In the genomic region with DNA sequence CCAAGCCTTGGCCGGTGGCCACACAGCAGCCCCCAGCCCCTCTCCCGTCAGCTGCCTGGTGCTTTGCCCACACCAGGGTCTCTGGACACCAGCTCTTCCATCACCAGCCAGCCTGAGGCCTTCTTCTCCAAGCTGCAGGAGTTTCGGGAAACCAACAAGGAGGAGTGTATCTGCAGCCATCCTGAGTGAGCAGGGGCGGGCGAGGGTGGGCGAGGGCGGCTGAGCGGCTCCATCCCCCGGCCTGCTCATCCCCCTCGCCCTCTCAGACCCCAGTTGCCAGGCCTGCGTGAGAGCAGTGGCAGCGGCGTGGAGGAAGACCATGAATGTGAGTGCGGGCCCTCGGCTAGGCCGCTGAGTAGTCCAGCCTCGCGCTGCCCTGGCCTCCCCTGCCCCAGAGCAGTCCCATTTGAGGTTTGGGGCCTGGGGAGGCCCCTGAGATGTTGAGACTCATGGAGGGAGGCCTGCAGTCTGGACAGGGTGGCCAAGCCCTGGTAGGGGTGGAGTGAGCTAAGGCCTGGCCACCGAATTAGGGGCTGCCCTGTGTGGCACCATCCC, we compare ENCODE assay signal across 30 cellular contexts. TPM values are rescaled to one million over a fixed set of nuclear protein-coding genes. Genes with fewer than 3 reads are reported as not detected.
"Had no signal": no experiment of that assay in that cellular context is flagged by ENCODE, and none has a peak within 500 bp of the region (broad histone marks: within the 10 kb centered on the region; RNA-seq: fewer than 3 reads in every experiment).

No MANE protein-coding gene starts in this region.

- H3K4me1 Mint-ChIP-seq: immature natural killer cell, mesothelial cell of epicardium had no signal

- H3K27me3 ChIP-seq: colonic mucosa, esophagus squamous epithelium, right atrium auricular region, spleen, stomach, thyroid gland, vagina had no signal

- H3K4me3 ChIP-seq: colonic mucosa, esophagus squamous epithelium, lung, mucosa of descending colon, prostate gland, right atrium auricular region, skin epidermis, spleen, stomach, thyroid gland, vagina had no signal

- H3K4me1 ChIP-seq: colonic mucosa, esophagus squamous epithelium, prostate gland, right atrium auricular region, stomach, vagina had no signal

- H3K27ac Mint-ChIP-seq: dendritic cell treated with granulocyte-macrophage colony-stimulating factor and Interleukin-4, amounts not matched to agents 40 ng/mL and 50 ng/mL, for 4 days; immature natural killer cell; mesothelial cell of epicardium had no signal

- H3K9me3 Mint-ChIP-seq: dendritic cell treated with granulocyte-macrophage colony-stimulating factor and Interleukin-4, amounts not matched to agents 40 ng/mL and 50 ng/mL, for 4 days; immature natural killer cell; mesothelial cell of epicardium; naive B cell; natural killer cell treated with Interleukin-12 subunit alpha and Interleukin-12 subunit beta and Interleukin-15 and Interleukin-18, amount 100 ng/mL, for 72 hours; neural crest cell had no signal

- H3K4me3 Mint-ChIP-seq: dendritic cell treated with granulocyte-macrophage colony-stimulating factor and Interleukin-4, amounts not matched to agents 40 ng/mL and 50 ng/mL, for 4 days; immature natural killer cell; mesothelial cell of epicardium; natural killer cell treated with Interleukin-12 subunit alpha and Interleukin-12 subunit beta and Interleukin-15 and Interleukin-18, amount 100 ng/mL, for 72 hours; neural crest cell had no signal

- ATAC-seq: left colon; mucosa of descending colon; natural killer cell treated with Interleukin-12 subunit alpha and Interleukin-12 subunit beta and Interleukin-15 and Interleukin-18, amount 100 ng/mL, for 72 hours had no signal

- H3K9me3 ChIP-seq: colonic mucosa, esophagus squamous epithelium, mucosa of descending colon, prostate gland, right atrium auricular region, spleen, stomach, thyroid gland, vagina had no signal

- H3K27ac ChIP-seq: colonic mucosa, esophagus squamous epithelium, prostate gland, right atrium auricular region, skin epidermis, spleen, stomach, thyroid gland, vagina had no signal

- H3K27me3 Mint-ChIP-seq: dendritic cell treated with granulocyte-macrophage colony-stimulating factor and Interleukin-4, amounts not matched to agents 40 ng/mL and 50 ng/mL, for 4 days; naive B cell; natural killer cell treated with Interleukin-12 subunit alpha and Interleukin-12 subunit beta and Interleukin-15 and Interleukin-18, amount 100 ng/mL, for 72 hours had no signal

- H3K36me3 ChIP-seq: colonic mucosa had no signal

- DNase-seq: colonic mucosa; effector memory CD4-positive, alpha-beta T cell; erythroblast; esophagus squamous epithelium; foreskin melanocyte; hypothalamus; immature natural killer cell; islet precursor cell; kidney glomerular epithelial cell; left colon; mesenchymal stem cell; mucosa of descending colon; naive B cell; spleen; stimulated activated CD4-positive, alpha-beta T cell treated with anti-CD3 and anti-CD28 coated beads, Interleukin-4, amount 100 ng/mL, for 4 hours; stimulated activated naive CD4-positive, alpha-beta T cell treated with Interleukin-2 at 50 U/mL for 16 hours; stomach; thyroid gland; trophoblast cell had no signal

RNA-seq across cellular contexts. Expression of a gene that starts 34.1 kb away (rescaled TPM):
- total RNA-seq: chondrocyte, neural crest cell, temporal lobe, thyroid gland had no signal
